In the genomic region with DNA sequence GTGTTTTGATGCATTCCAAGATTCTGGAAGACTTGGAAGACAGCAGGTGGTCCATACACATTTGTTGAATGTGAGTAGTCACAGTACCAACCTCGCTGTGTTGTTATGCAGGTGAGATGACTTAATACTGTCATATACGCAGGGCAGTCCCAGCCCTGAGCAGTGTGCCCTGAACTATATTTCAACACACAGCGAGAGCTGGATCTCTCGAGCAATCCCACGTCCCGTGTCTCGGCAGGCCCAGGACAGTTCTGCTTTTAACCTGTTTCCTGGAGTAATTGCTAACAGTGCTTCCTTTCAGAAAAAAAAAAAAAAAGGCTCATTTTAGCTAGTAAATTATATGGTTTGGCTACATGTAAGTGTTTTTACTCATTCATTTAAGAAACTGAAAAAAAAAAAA, we compare ENCODE assay signal across 16 cellular contexts.
DNase-seq lines count a peak whose midpoint lies in the region; ATAC-seq and TF ChIP-seq lines count a peak whose summit lies in the region.
"Had no signal": no experiment of that assay in that cellular context is flagged by ENCODE, and none has a peak within 500 bp of the region (broad histone marks: within the 10 kb centered on the region; RNA-seq: fewer than 3 reads in every experiment).

No MANE protein-coding gene starts in this region.

- H3K4me1 ChIP-seq in left ventricle myocardium inferior (peaks cover 5% of the 10 kb centered on the region), OCI-LY3 (ENCODE audit: low read length) (peaks cover 36% of the 10 kb centered on the region), lower lobe of right lung (peaks cover 25% of the 10 kb centered on the region)
- H3K4me1 ChIP-seq: Peyer's patch had no signal

- TF ChIP-seq CTCF in left ventricle myocardium inferior (IDR thresholded peaks at IDR 0.05; ENCODE audit: borderline replicate concordance), result no peak
- TF ChIP-seq CTCF in OCI-LY3 (IDR thresholded peaks at IDR 0.05; ENCODE audit: low read depth, low read length), result no peak
- TF ChIP-seq CTCF in lower lobe of right lung (IDR thresholded peaks at IDR 0.05), result no peak

- H3K9ac ChIP-seq in OCI-LY3 (ENCODE audit: low read length), result no peak overlapping the region
- H3K9ac ChIP-seq: parathyroid adenoma had no signal

- no peak overlapping the region for H3K27ac ChIP-seq in left ventricle myocardium inferior (replicated peaks)
- no peak overlapping the region for H3K27ac ChIP-seq in OCI-LY3 (ENCODE audit: low read length)
- H3K27ac ChIP-seq in lower lobe of right lung, result no peak overlapping the region
- H3K27ac ChIP-seq: parathyroid adenoma, Peyer's patch, VCaP had no signal

- H2AFZ ChIP-seq in OCI-LY3 (ENCODE audit: low read depth, low read length), result no peak overlapping the region
- H2AFZ ChIP-seq: parathyroid adenoma had no signal

- H3K4me3 ChIP-seq in left ventricle myocardium inferior (no peak overlapping the region), OCI-LY3 (ENCODE audit: low read length) (0 out of 2 replicates have a peak overlapping the region, but pooled peaks have one; percentile 18), lower lobe of right lung (no peak overlapping the region)
- H3K4me3 ChIP-seq: Peyer's patch had no signal

- peak; percentile 21 for ATAC-seq in left ventricle myocardium superior
- ATAC-seq in lower lobe of right lung, result peak; percentile 27 to 54
- no peak for ATAC-seq in GM21576 (IDR thresholded peaks at IDR 0.05; ENCODE audit: unreplicated experiment)

- peak overlapping the region; percentile 88 for H3K4me2 ChIP-seq in OCI-LY3 (ENCODE audit: low read length)

- no peaks in the 10 kb centered on the region for H3K79me2 ChIP-seq in OCI-LY3 (ENCODE audit: low read length)
- H3K79me2 ChIP-seq: parathyroid adenoma had no signal

- H3K36me3 ChIP-seq in left ventricle myocardium inferior, result no peaks in the 10 kb centered on the region
- H3K36me3 ChIP-seq in OCI-LY3 (replicated peaks; ENCODE audit: low read depth, low read length), result no peaks in the 10 kb centered on the region
- no peaks in the 10 kb centered on the region for H3K36me3 ChIP-seq in lower lobe of right lung
- H3K36me3 ChIP-seq: Peyer's patch had no signal

- peaks cover 4% of the 10 kb centered on the region for H3K27me3 ChIP-seq in left ventricle myocardium inferior (ENCODE audit: low read depth)
- peaks cover 23% of the 10 kb centered on the region for H3K27me3 ChIP-seq in OCI-LY3 (ENCODE audit: low read depth, low read length)
- no peaks in the 10 kb centered on the region for H3K27me3 ChIP-seq in lower lobe of right lung (ENCODE audit: low read depth)
- H3K27me3 ChIP-seq: Peyer's patch had no signal

- DNase-seq in left ventricle myocardium superior, result no peak
- no peak for DNase-seq in left ventricle myocardium inferior
- peak; percentile 70 for DNase-seq in lower lobe of right lung
- DNase-seq in inferior parietal cortex (ENCODE audit: extremely low spot score), result no peak
- DNase-seq in T1000 (lab: John Stamatoyannopoulos, UW), result no peak
- no peak for DNase-seq in SHP77 treated with DMSO at 0.1 percent for 48 hours (lab: John Stamatoyannopoulos, UW)
- DNase-seq: activated CD4-positive, alpha-beta memory T cell treated with anti-CD3 and anti-CD28 coated beads for 36 hours; activated naive CD8-positive, alpha-beta T cell treated with anti-CD3 and anti-CD28 coated beads, Interleukin-2, amount 10 ng/mL, durations not matched to agents 7 days and 5 days; activated T-cell treated with anti-CD3 and anti-CD28 coated beads, Interleukin-2, amount 50 U/mL, for 48 hours; NCI-H187 treated with DMSO at 0.1 percent for 48 hours; NCI-H524; Peyer's patch had no signal

- no peaks in the 10 kb centered on the region for H3K9me3 ChIP-seq in left ventricle myocardium inferior (replicated peaks)
- no peaks in the 10 kb centered on the region for H3K9me3 ChIP-seq in OCI-LY3 (ENCODE audit: insufficient read depth, low read length)
- H3K9me3 ChIP-seq in lower lobe of right lung, result no peaks in the 10 kb centered on the region
- H3K9me3 ChIP-seq: Peyer's patch had no signal

- intact Hi-C loops in left ventricle myocardium superior (cut with micrococcal nuclease), result loop anchor here (2.0 to 10.0 kb wide), 2 partner anchors 292 to 386 kb away; no protein-coding TSS in a partner anchor
- intact Hi-C loops in left ventricle myocardium inferior (cut with micrococcal nuclease), result loop anchor here (10.0 kb wide), 3 partner anchors 186 to 386 kb away; no protein-coding TSS in a partner anchor
- intact Hi-C loops in lower lobe of right lung (cut with DNase I), result loop anchor here (5.0 kb wide), 1 partner anchor 293 kb away; no protein-coding TSS in a partner anchor

- H4K20me1 ChIP-seq in OCI-LY3 (ENCODE audit: insufficient read depth, low read length), result no peaks in the 10 kb centered on the region
